15 cellular contexts compared by ENCODE assay signal in genomic region chr10:30036341-30036740, GRCh38. TPM values are rescaled to one million over a fixed set of nuclear protein-coding genes. Genes with fewer than 3 reads are reported as not detected.
"Had no signal": no experiment of that assay in that cellular context is flagged by ENCODE, and none has a peak within 500 bp of the region (broad histone marks: within the 10 kb centered on the region; RNA-seq: fewer than 3 reads in every experiment).

No MANE protein-coding gene starts in this region.

- FAIRE-seq: endothelial cell of umbilical vein, TTC549, urothelium cell line had no signal

- H3K27ac Mint-ChIP-seq: activated B cell treated with CpG ODN at 0.5 μM for 24 hours; activated naive CD8-positive, alpha-beta T cell; activated T-cell treated with anti-CD3 and anti-CD28 coated beads, Interleukin-2, amount 50 U/mL, for 24 hours; stimulated activated naive CD8-positive, alpha-beta T cell treated with anti-CD3 and anti-CD28 coated beads, Interleukin-15, amount 100 ng/mL, for 72 hours had no signal

- H2AFZ ChIP-seq: hepatocyte had no signal

- H3K36me3 ChIP-seq: thoracic aorta had no signal

- H3K36me3 Mint-ChIP-seq: activated naive CD8-positive, alpha-beta T cell; natural killer cell treated with Interleukin-12 subunit alpha and Interleukin-12 subunit beta and Interleukin-15 and Interleukin-18, amount 100 ng/mL, for 72 hours had no signal

- H3K27me3 ChIP-seq: hepatocyte had no signal

- H3K27ac ChIP-seq: hepatocyte had no signal

- H3K4me3 ChIP-seq: hepatocyte, mucosa of descending colon, thoracic aorta had no signal

- H3K4me3 Mint-ChIP-seq: activated B cell treated with CpG ODN at 0.5 μM for 24 hours; activated naive CD8-positive, alpha-beta T cell; activated T-cell treated with anti-CD3 and anti-CD28 coated beads, Interleukin-2, amount 50 U/mL, for 24 hours; natural killer cell treated with Interleukin-12 subunit alpha and Interleukin-12 subunit beta and Interleukin-15 and Interleukin-18, amount 100 ng/mL, for 72 hours; stimulated activated naive CD8-positive, alpha-beta T cell treated with anti-CD3 and anti-CD28 coated beads, Interleukin-15, amount 100 ng/mL, for 72 hours had no signal

- H3K9me3 ChIP-seq: mucosa of descending colon, thoracic aorta had no signal

- H3K9me3 Mint-ChIP-seq: activated B cell treated with CpG ODN at 0.5 μM for 24 hours; activated T-cell treated with anti-CD3 and anti-CD28 coated beads, Interleukin-2, amount 50 U/mL, for 24 hours; natural killer cell treated with Interleukin-12 subunit alpha and Interleukin-12 subunit beta and Interleukin-15 and Interleukin-18, amount 100 ng/mL, for 72 hours; stimulated activated naive CD8-positive, alpha-beta T cell treated with anti-CD3 and anti-CD28 coated beads, Interleukin-15, amount 100 ng/mL, for 72 hours had no signal

- ATAC-seq: mucosa of descending colon; natural killer cell treated with Interleukin-12 subunit alpha and Interleukin-12 subunit beta and Interleukin-15 and Interleukin-18, amount 100 ng/mL, for 72 hours; stimulated activated naive CD8-positive, alpha-beta T cell treated with anti-CD3 and anti-CD28 coated beads, Interleukin-15, amount 100 ng/mL, for 72 hours had no signal

- DNase-seq: activated B cell treated with CpG ODN at 0.5 μM for 24 hours; activated effector memory CD4-positive, alpha-beta T cell treated with Interleukin-2 at 50 U/mL for 16 hours; activated T-cell treated with anti-CD3 and anti-CD28 coated beads, Interleukin-2, amount 50 U/mL, for 24 hours; mucosa of descending colon; stimulated activated CD4-positive, alpha-beta T cell treated with anti-CD3 and anti-CD28 coated beads, Interleukin-15, amount 100 ng/mL, for 24 hours; stimulated activated CD4-positive, alpha-beta T cell treated with anti-CD3 and anti-CD28 coated beads, Interleukin-4, amount 100 ng/mL, for 4 hours; stimulated activated naive CD8-positive, alpha-beta T cell treated with anti-CD3 and anti-CD28 coated beads, Interleukin-15, amount 100 ng/mL, for 72 hours; T-helper 2 cell had no signal

- H3K4me1 Mint-ChIP-seq: activated B cell treated with CpG ODN at 0.5 μM for 24 hours had no signal

- H3K4me2 ChIP-seq: hepatocyte had no signal

RNA-seq across cellular contexts. Expression of gene JCAD, which starts 23.0 kb away (rescaled TPM):
- total RNA-seq: activated B cell treated with CpG ODN at 0.5 μM for 24 hours had no signal
